Comparison of ENCODE assay signal across 8 cellular contexts in the genomic region with DNA sequence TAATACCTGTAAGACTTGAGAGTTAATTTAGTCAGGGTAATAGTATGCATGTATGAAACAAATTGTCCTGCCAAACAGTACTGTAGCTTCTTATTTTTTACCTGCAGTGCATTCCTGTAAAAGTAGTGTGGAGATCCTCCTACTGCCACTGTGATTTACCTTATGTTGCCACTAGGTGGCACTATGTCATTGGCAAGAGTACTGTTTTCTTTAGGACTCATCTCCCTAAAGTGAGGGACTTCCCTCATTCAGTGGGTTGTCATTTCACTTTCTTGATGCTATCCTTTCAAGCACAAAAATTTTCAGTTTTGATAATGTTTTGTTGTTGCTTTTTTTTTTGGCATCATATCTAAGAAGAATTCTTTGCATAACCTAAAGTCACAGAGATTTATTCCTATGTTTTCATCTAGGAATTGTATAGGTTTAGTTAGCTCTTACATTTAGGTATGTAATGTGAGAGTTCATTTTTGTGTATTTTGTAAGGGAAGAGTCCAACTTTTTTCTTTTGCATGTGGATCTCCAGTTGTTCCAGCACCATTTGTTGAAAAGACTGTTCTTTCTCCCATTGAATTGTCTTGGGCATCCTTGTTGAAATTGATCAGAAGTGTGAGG.
DNase-seq lines count a peak whose midpoint lies in the region; ATAC-seq and TF ChIP-seq lines count a peak whose summit lies in the region.

No MANE protein-coding gene starts in this region.

- DNase-seq in EH (ENCODE audit: low read depth) (peak; percentile 80), LHCN-M2 (ENCODE audit: low read depth) (peak; percentile 71), RWPE1 (ENCODE audit: low spot score) (peak; percentile 73), adipocyte (ENCODE audit: low read depth) (peak; percentile 90), left ventricle myocardium superior (no peak), skeletal muscle cell (ENCODE audit: low read depth) (peak; percentile 38), ecto neural progenitor cell (ENCODE audit: low spot score) (no peak)

- H3K27ac ChIP-seq in RWPE1, result no peak overlapping the region

- no peak overlapping the region for H3K4me3 ChIP-seq in adipocyte (ENCODE audit: low read length)
- H3K4me3 ChIP-seq in skeletal muscle cell (ENCODE audit: low read depth, low read length), result no peak overlapping the region

- H3K36me3 ChIP-seq in adipocyte (ENCODE audit: control insufficient read depth, insufficient read depth, low read length, severe bottlenecking), result no peaks in the 10 kb centered on the region

- intact Hi-C loops in left ventricle myocardium superior (cut with micrococcal nuclease), result no loop called here

- no peaks in the 10 kb centered on the region for H3K9me3 ChIP-seq in adipocyte (ENCODE audit: control insufficient read depth, low read length)

- H3K27me3 ChIP-seq in adipocyte (replicated peaks; ENCODE audit: control insufficient read depth, insufficient read depth, low read length), result no peaks in the 10 kb centered on the region

- CTCF ChIA-PET in RWPE1 (lab: Yijun Ruan, JAX), result interaction anchor here (0.6 to 1.5 kb wide), 4 partner anchors 15 to 410 kb away, joined by 3 to 10 read pairs (median 4); no protein-coding TSS in a partner anchor

- ATAC-seq in GM21576 (IDR thresholded peaks at IDR 0.05; ENCODE audit: unreplicated experiment), result peak; percentile 59
- peak; percentile 65 for ATAC-seq in left ventricle myocardium superior

- peaks cover 25% of the 10 kb centered on the region for H3K4me1 ChIP-seq in adipocyte (ENCODE audit: control insufficient read depth, insufficient read depth, low read length)

- H3K9ac ChIP-seq in adipocyte (ENCODE audit: low read length), result no peak overlapping the region

- POLR2A ChIA-PET in RWPE1 (lab: Yijun Ruan, JAX; ENCODE audit: low non-redundant PET), result no interaction called here

- TF ChIP-seq CTCF in RWPE1 (conservative IDR thresholded peaks at IDR 0.05; ENCODE audit: low read depth), result peak; percentile 95

Comparison
In these comparisons a context has a peak if more than half of its experiments do, and no peak if none do; other contexts are left out.
1. DNase-seq: peak in EH (single experiment), LHCN-M2 (single experiment), RWPE1 (single experiment), adipocyte (single experiment) and skeletal muscle cell (single experiment); none in left ventricle myocardium superior (single experiment) and ecto neural progenitor cell (single experiment).